ENCODE assay signal across 11 cellular contexts in the genomic region with DNA sequence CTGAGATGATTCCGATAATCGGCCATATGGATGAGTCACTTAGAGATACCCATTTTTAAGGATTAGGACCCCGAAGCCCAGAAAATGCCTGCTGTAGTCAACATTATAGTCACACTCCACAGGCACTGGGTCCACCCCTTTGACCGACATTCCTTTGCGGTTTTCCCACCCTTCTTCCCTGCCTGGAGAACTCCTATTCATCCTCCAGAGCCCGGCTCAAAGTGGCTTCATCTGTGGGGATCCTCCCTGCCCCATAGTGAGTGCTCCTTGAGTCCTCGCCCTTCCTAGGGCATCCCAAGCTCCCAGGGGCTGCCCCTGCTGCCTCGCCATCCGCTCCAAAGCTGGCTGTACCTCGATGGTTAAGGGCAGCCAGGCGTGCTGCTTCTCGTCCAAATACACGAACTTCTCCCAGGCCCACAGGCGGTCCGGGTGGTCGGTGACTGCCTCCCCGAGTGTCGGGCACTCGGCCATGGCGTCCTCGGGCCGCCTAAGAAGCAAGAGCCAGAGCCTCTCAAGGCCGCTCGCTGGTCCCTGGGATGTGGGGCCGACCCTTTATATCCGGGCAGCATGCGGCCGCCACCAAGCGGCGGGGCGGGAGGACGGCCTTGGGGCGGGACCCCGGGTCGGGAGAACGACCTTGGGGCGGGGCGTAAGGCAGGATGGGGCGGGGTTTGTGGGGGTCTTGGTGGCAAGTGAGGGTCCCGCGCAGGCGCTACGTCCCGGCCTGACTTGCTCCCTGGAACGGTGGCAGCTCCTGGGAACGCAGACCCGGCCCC. TPM values are rescaled to one million over a fixed set of nuclear protein-coding genes. Genes with fewer than 3 reads are reported as not detected.
DNase-seq lines count a peak whose midpoint lies in the region; ATAC-seq and TF ChIP-seq lines count a peak whose summit lies in the region.
"Had no signal": no experiment of that assay in that cellular context is flagged by ENCODE, and none has a peak within 500 bp of the region (broad histone marks: within the 10 kb centered on the region; RNA-seq: fewer than 3 reads in every experiment).

A gene with protein sequence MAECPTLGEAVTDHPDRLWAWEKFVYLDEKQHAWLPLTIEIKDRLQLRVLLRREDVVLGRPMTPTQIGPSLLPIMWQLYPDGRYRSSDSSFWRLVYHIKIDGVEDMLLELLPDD (minus strand): TSS at position 530 of the 776 bp plus-strand sequence. CDS start 59 bp downstream, at position 471.

- no peak within 1 kb of the TSS for H3K27ac ChIP-seq in SK-N-SH (ENCODE audit: low read depth in 2 of 2, low read length in 1 of 2)
- H3K27ac ChIP-seq in effector memory CD4-positive, alpha-beta T cell (ENCODE audit: insufficient read depth, low read length, poor library complexity, severe bottlenecking), result no peak within 1 kb of the TSS
- H3K27ac ChIP-seq: 22Rv1 had no signal

- no peaks in the 10 kb centered on the region for H4K20me1 ChIP-seq in SK-N-SH (ENCODE audit: insufficient read depth)

- ATAC-seq in SK-N-SH treated with all-trans-retinoic acid at 6 μM for 48 hours, result no peak
- ATAC-seq in GM21825 (IDR thresholded peaks at IDR 0.05; ENCODE audit: unreplicated experiment), result peak; percentile 83
- ATAC-seq in HG03442 (IDR thresholded peaks at IDR 0.05; ENCODE audit: unreplicated experiment), result peak; percentile 74
- peak; percentile 49 for ATAC-seq in stimulated activated memory B cell treated with anti-CD40 and anti-IgM and Interleukin-4, amounts not matched to agents 10 μg/mL and 1 μg/mL and 100 μg/mL, for 72 hours

- H3K27me3 Mint-ChIP-seq in stimulated activated memory B cell treated with anti-CD40 and anti-IgM and Interleukin-4, amounts not matched to agents 10 μg/mL and 1 μg/mL and 100 μg/mL, for 72 hours, result peaks cover 63% of the 10 kb centered on the region

- H3K4me3 ChIP-seq in SK-N-SH (ENCODE audit: low read depth in 2 of 2, low read length in 1 of 2), result no peak within 1 kb of the TSS
- no peak within 1 kb of the TSS for H3K4me3 ChIP-seq in effector memory CD4-positive, alpha-beta T cell (ENCODE audit: insufficient read depth, low read depth, low read length, poor library complexity, severe bottlenecking)

- H3K27me3 ChIP-seq in SK-N-SH (ENCODE audit: insufficient read depth), result no peaks in the 10 kb centered on the region
- H3K27me3 ChIP-seq in effector memory CD4-positive, alpha-beta T cell (replicated peaks; ENCODE audit: control insufficient read depth, insufficient read depth, low read length, poor library complexity, severe bottlenecking), result no peaks in the 10 kb centered on the region

- H3K79me2 ChIP-seq in SK-N-SH (ENCODE audit: insufficient read depth), result no peaks in the 10 kb centered on the region

- no peak for TF ChIP-seq EP300 in SK-N-SH (IDR thresholded peaks at IDR 0.05; ENCODE audit: borderline replicate concordance in 1 of 2, low read depth in 1 of 2, low read length in 1 of 2)

- no peak within 1 kb of the TSS for H3K27ac Mint-ChIP-seq in stimulated activated memory B cell treated with anti-CD40 and anti-IgM and Interleukin-4, amounts not matched to agents 10 μg/mL and 1 μg/mL and 100 μg/mL, for 72 hours
- H3K27ac Mint-ChIP-seq: activated T-helper 2 cell treated with anti-CD3 and anti-CD28 coated beads, Interferon-gamma antibody, Interleukin-2, Interleukin-4, amounts not matched to agents 10 μg/mL and 5 μg/mL and 100 μg/mL, durations not matched to agents 14 hours and 24 hours and 36 hours had no signal

- H2AFZ ChIP-seq in SK-N-SH (ENCODE audit: low read depth), result no peak within 1 kb of the TSS

- TF ChIP-seq RAD21 in SK-N-SH (IDR thresholded peaks at IDR 0.05; ENCODE audit: low read length), result no peak

- no peaks in the 10 kb centered on the region for H3F3A ChIP-seq in SK-N-SH (replicated peaks; ENCODE audit: insufficient read depth)

- DNase-seq in SK-N-SH (no peak), NCI-H146 treated with DMSO at 0.1 percent for 48 hours (lab: John Stamatoyannopoulos, UW; ENCODE audit: unreplicated experiment) (no peak), LoVo (ENCODE audit: low spot score) (no peak)
- no peak for DNase-seq in effector memory CD4-positive, alpha-beta T cell
- DNase-seq: right cardiac atrium had no signal

- WGBS in SK-N-SH (ENCODE audit: low lambda C conversion rate), result 70% methylated on average over 43 of the region's 47 CpGs

- no peak for TF ChIP-seq CTCF in SK-N-SH (IDR thresholded peaks at IDR 0.05)

- no peaks in the 10 kb centered on the region for H3K9me3 Mint-ChIP-seq in stimulated activated memory B cell treated with anti-CD40 and anti-IgM and Interleukin-4, amounts not matched to agents 10 μg/mL and 1 μg/mL and 100 μg/mL, for 72 hours
- H3K9me3 Mint-ChIP-seq: activated T-helper 2 cell treated with anti-CD3 and anti-CD28 coated beads, Interferon-gamma antibody, Interleukin-2, Interleukin-4, amounts not matched to agents 10 μg/mL and 5 μg/mL and 100 μg/mL, durations not matched to agents 14 hours and 24 hours and 36 hours had no signal

- no peaks in the 10 kb centered on the region for H3K9me3 ChIP-seq in SK-N-SH
- H3K9me3 ChIP-seq in effector memory CD4-positive, alpha-beta T cell (ENCODE audit: control insufficient read depth, low read length), result no peaks in the 10 kb centered on the region

- CTCF ChIA-PET in SK-N-SH (lab: Yijun Ruan, JAX), result interaction anchor here (1.0 kb wide), 1 partner anchor 60 kb away, joined by 3 read pairs; no protein-coding TSS in a partner anchor

- no peaks in the 10 kb centered on the region for H3K36me3 ChIP-seq in SK-N-SH (replicated peaks in 1 of 2; ENCODE audit: control insufficient read depth in 1 of 2, insufficient read depth in 2 of 2, low read length in 1 of 2)
- H3K36me3 ChIP-seq in effector memory CD4-positive, alpha-beta T cell (ENCODE audit: control insufficient read depth, insufficient read depth, low read length), result no peaks in the 10 kb centered on the region

- no peaks in the 10 kb centered on the region; the same call in 1 of the 2 replicates for H3K9me2 ChIP-seq in SK-N-SH

- no peak within 1 kb of the TSS for H3K4me2 ChIP-seq in SK-N-SH

- H3K4me3 Mint-ChIP-seq in stimulated activated memory B cell treated with anti-CD40 and anti-IgM and Interleukin-4, amounts not matched to agents 10 μg/mL and 1 μg/mL and 100 μg/mL, for 72 hours, result peak within 1 kb of the TSS; percentile 52

- H3K9ac ChIP-seq in SK-N-SH, result no peak within 1 kb of the TSS

- POLR2A ChIA-PET in SK-N-SH (lab: Yijun Ruan, JAX), result no interaction called here

- peaks cover 21% of the 10 kb centered on the region for H3K4me1 Mint-ChIP-seq in stimulated activated memory B cell treated with anti-CD40 and anti-IgM and Interleukin-4, amounts not matched to agents 10 μg/mL and 1 μg/mL and 100 μg/mL, for 72 hours

- H3K4me1 ChIP-seq in SK-N-SH (ENCODE audit: control insufficient read depth in 1 of 2, insufficient read depth in 2 of 2, low read depth in 1 of 2, low read length in 1 of 2), result no peaks in the 10 kb centered on the region
- H3K4me1 ChIP-seq in effector memory CD4-positive, alpha-beta T cell (ENCODE audit: control insufficient read depth, insufficient read depth, low read length, poor library complexity, severe bottlenecking), result no peaks in the 10 kb centered on the region

- H3K36me3 Mint-ChIP-seq in stimulated activated memory B cell treated with anti-CD40 and anti-IgM and Interleukin-4, amounts not matched to agents 10 μg/mL and 1 μg/mL and 100 μg/mL, for 72 hours, result no peaks in the 10 kb centered on the region

TF ChIP-seq in SK-N-SH treated with all-trans-retinoic acid at 6 μM for 48 hours, 23 proteins besides CTCF, POLR2A, EP300 and RAD21 (continues in another document):
- TF ChIP-seq TOX (CRISPR knock-in tag; IDR thresholded peaks at IDR 0.05; ENCODE audit: borderline replicate concordance), result no peak
- no peak for TF ChIP-seq ZC3H10 (CRISPR knock-in tag; IDR thresholded peaks at IDR 0.05)
- TF ChIP-seq GLIS3 (CRISPR knock-in tag; IDR thresholded peaks at IDR 0.05), result no peak
- TF ChIP-seq ZNF8 (CRISPR knock-in tag; IDR thresholded peaks at IDR 0.05), result no peak
- TF ChIP-seq ZFP3 (CRISPR knock-in tag; IDR thresholded peaks at IDR 0.05), result peak; percentile 46; the same call in 1 of the 2 replicates
- no peak for TF ChIP-seq BACH2 (CRISPR knock-in tag; IDR thresholded peaks at IDR 0.05; ENCODE audit: borderline replicate concordance)

TF ChIP-seq in SK-N-SH, 30 proteins besides CTCF, POLR2A, EP300 and RAD21 (continues in another document):
- TF ChIP-seq POLR2AphosphoS5 (IDR thresholded peaks at IDR 0.05; ENCODE audit: low read depth, low read length) (no peak), CHD2 (IDR thresholded peaks at IDR 0.05; ENCODE audit: low read length, partially characterized antibody) (no peak)
- TF ChIP-seq, protein P1, sequence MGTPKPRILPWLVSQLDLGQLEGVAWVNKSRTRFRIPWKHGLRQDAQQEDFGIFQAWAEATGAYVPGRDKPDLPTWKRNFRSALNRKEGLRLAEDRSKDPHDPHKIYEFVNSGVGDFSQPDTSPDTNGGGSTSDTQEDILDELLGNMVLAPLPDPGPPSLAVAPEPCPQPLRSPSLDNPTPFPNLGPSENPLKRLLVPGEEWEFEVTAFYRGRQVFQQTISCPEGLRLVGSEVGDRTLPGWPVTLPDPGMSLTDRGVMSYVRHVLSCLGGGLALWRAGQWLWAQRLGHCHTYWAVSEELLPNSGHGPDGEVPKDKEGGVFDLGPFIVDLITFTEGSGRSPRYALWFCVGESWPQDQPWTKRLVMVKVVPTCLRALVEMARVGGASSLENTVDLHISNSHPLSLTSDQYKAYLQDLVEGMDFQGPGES (IDR thresholded peaks at IDR 0.05; ENCODE audit: low read depth, low read length), result no peak

RNA-seq across cellular contexts. Expression of the gene that starts here (rescaled TPM):
- polyA plus RNA-seq in SK-N-SH (2012; rRNA removed), result not detected in 2 replicates
- not detected in 2 replicates for polyA plus RNA-seq in SK-N-SH (2012; cell fraction: cytosol; rRNA removed)
- polyA plus RNA-seq in SK-N-SH (2012; cell fraction: nucleus; rRNA removed), result not detected in 2 replicates
- polyA plus RNA-seq: right cardiac atrium had no signal
